11 cellular contexts compared by ENCODE assay signal in genomic region chr18:49628993-49629795, GRCh38.
A peak's percentile ranks its signal among the peaks of the same experiment; 100 is the strongest.
DNase-seq lines count a peak whose midpoint lies in the region; ATAC-seq, FAIRE-seq and TF ChIP-seq lines count a peak whose summit lies in the region.
"Had no signal": no experiment of that assay in that cellular context is flagged by ENCODE, and none has a peak within 500 bp of the region (broad histone marks: within the 10 kb centered on the region; RNA-seq: fewer than 3 reads in every experiment).

No MANE protein-coding gene starts in this region.

- no peaks in the 10 kb centered on the region for H3K36me3 ChIP-seq in HepG2 (replicated peaks in 1 of 2; ENCODE audit: control insufficient read depth in 1 of 2, insufficient read depth in 2 of 2, low read length in 2 of 2)
- H3K36me3 ChIP-seq in thyroid gland, result no peaks in the 10 kb centered on the region

- FAIRE-seq in HepG2 (lab: Jason Lieb, UNC), result no peak
- FAIRE-seq: A204.1 had no signal

- intact Hi-C loops in HepG2 (cut with micrococcal nuclease; ENCODE audit: unreplicated experiment) (no loop called here), thyroid gland (cut with DNase I) (loop anchor here (10.0 kb wide), 1 partner anchor 76 kb away; no protein-coding TSS in a partner anchor)

- no peak for TF ChIP-seq EP300 in HepG2 (IDR thresholded peaks at IDR 0.05; ENCODE audit: low read depth in 2 of 2, low read length in 2 of 2)
- no peak for TF ChIP-seq EP300 in HepG2 (CRISPR knock-in tag; IDR thresholded peaks at IDR 0.05; ENCODE audit: borderline replicate concordance)

- no peaks in the 10 kb centered on the region for H4K20me1 ChIP-seq in HepG2 (ENCODE audit: insufficient read depth, low read length)

- DNase-seq in DMS 273 (lab: John Stamatoyannopoulos, UW; ENCODE audit: unreplicated experiment) (peak; percentile 81), DMS 273 treated with DMSO at 0.1 percent for 48 hours (lab: John Stamatoyannopoulos, UW) (no peak), caudate nucleus (lab: John Stamatoyannopoulos, UW) (peak in 35 of 61 donors; percentile 7 to 73 (median 22)), HepG2 (ENCODE audit: low spot score) (peak; percentile 28), thyroid gland (peak; percentile 98), SKM-1 (lab: John Stamatoyannopoulos, UW; ENCODE audit: unreplicated experiment) (no peak)
- DNase-seq in activated CD4-positive, alpha-beta T cell treated with anti-CD3 and anti-CD28 coated beads, Interleukin-2, amount 50 U/mL, for 1 hour, result no peak
- DNase-seq: activated naive CD8-positive, alpha-beta T cell treated with anti-CD3 and anti-CD28 coated beads, Interleukin-2, amount 10 ng/mL, durations not matched to agents 7 days and 5 days; NCI-H2081 had no signal

- TF ChIP-seq POLR2A in HepG2 (IDR thresholded peaks at IDR 0.05; ENCODE audit: insufficient read depth in 1 of 2, low read depth in 2 of 2, low read length in 2 of 2), result no peak
- no peak for TF ChIP-seq POLR2A in thyroid gland (IDR thresholded peaks at IDR 0.05)

- no peak overlapping the region for H3K4me3 ChIP-seq in HepG2 (replicated peaks in 1 of 3; ENCODE audit: insufficient read depth in 1 of 3, low read depth in 2 of 3, low read length in 3 of 3)
- no peak overlapping the region for H3K4me3 ChIP-seq in thyroid gland (replicated peaks in 1 of 3)

- POLR2A ChIA-PET in HepG2 (lab: Yijun Ruan, JAX), result interaction anchor here (0.6 to 1.8 kb wide), 3 partner anchors 9 to 131 kb away, joined by 3 to 7 read pairs (median 3); no protein-coding TSS in a partner anchor

- H3K27ac ChIP-seq in caudate nucleus (ENCODE audit: low read depth, low read length), result no peak overlapping the region
- H3K27ac ChIP-seq in HepG2 (ENCODE audit: extremely low read length, insufficient read depth, low read length), result no peak overlapping the region
- H3K27ac ChIP-seq in thyroid gland, result peak overlapping the region; percentile 77 to 88 (median 82)

- no peaks in the 10 kb centered on the region for H3K27me3 ChIP-seq in HepG2 (ENCODE audit: control insufficient read depth in 1 of 2, insufficient read depth in 2 of 2, low read length in 2 of 2)
- no peaks in the 10 kb centered on the region for H3K27me3 ChIP-seq in thyroid gland

- 73% methylated on average over 8 of the region's 15 CpGs for WGBS in HepG2 (ENCODE audit: low lambda C conversion rate)
- WGBS in thyroid gland, 2 donors, result 26 to 33% methylated on average over 14 to 15 of the region's 15 CpGs

- H3K9me3 ChIP-seq in HepG2 (ENCODE audit: low read length) (no peaks in the 10 kb centered on the region), thyroid gland (no peaks in the 10 kb centered on the region)

- no peak overlapping the region for H2AFZ ChIP-seq in HepG2 (ENCODE audit: low read length)

- H3K4me1 ChIP-seq in HepG2 (ENCODE audit: insufficient read depth, low read length), result peaks cover 66% of the 10 kb centered on the region
- peaks cover 65 to 87% of the 10 kb centered on the region in 2 donors for H3K4me1 ChIP-seq in thyroid gland

- in situ Hi-C loops in HepG2 (cut with HindIII; ENCODE audit: extremely low pct_ligation_motif_present, low pct_unique_long_range_greater_than_20kb), result no loop called here

- H3K9ac ChIP-seq in HepG2 (ENCODE audit: insufficient read depth, low read depth, low read length), result no peak overlapping the region

- H3K4me2 ChIP-seq in HepG2 (ENCODE audit: low read depth, low read length), result peak overlapping the region; percentile 2; the same call in 1 of the 2 replicates

- BruUV-seq in HepG2 (replicated peaks; lab: Mats Ljungman, UMichigan), result no TSS peak

- CTCF ChIA-PET in HepG2 (lab: Yijun Ruan, JAX; ENCODE audit: low intra/inter-chr PET ratio, low total read pairs), result no interaction called here

- no peaks in the 10 kb centered on the region for H3K79me2 ChIP-seq in HepG2 (ENCODE audit: insufficient read depth, low read length)

- TF ChIP-seq RAD21 in HepG2 (CRISPR knock-in tag; IDR thresholded peaks at IDR 0.05), result no peak

- ATAC-seq in HepG2 (peak; percentile 17; the same call in 2 of the 3 replicates), GM21515 (IDR thresholded peaks at IDR 0.05; ENCODE audit: unreplicated experiment) (no peak)

- TF ChIP-seq CTCF in HepG2 (CRISPR knock-in tag; IDR thresholded peaks at IDR 0.05) (peak; percentile 38; the same call in 1 of the 2 replicates), thyroid gland (IDR thresholded peaks at IDR 0.05) (peak in 4 of 6 experiments; percentile 42 to 60 (median 52))

TF ChIP-seq in HepG2, 621 proteins besides CTCF, POLR2A, EP300 and RAD21 (continues in another document):
- TF ChIP-seq POGK (CRISPR knock-in tag; conservative IDR thresholded peaks at IDR 0.05) (no peak), SOX5 (CRISPR knock-in tag; IDR thresholded peaks at IDR 0.05; ENCODE audit: borderline replicate concordance) (no peak), ZNF263 (CRISPR knock-in tag; IDR thresholded peaks at IDR 0.05) (0 out of 2 replicates have a peak, but pooled peaks have one; percentile 18), ARID3A (IDR thresholded peaks at IDR 0.05; ENCODE audit: low read depth, low read length) (0 out of 2 replicates have a peak, but pooled peaks have one; percentile 37), ZFP91 (CRISPR knock-in tag; IDR thresholded peaks at IDR 0.05; ENCODE audit: borderline replicate concordance) (peak; percentile 20; the same call in 1 of the 2 replicates), ZSCAN20 (CRISPR knock-in tag; IDR thresholded peaks at IDR 0.05; ENCODE audit: borderline replicate concordance) (no peak), NONO (IDR thresholded peaks at IDR 0.05) (no peak), NONO (CRISPR knock-in tag; conservative IDR thresholded peaks at IDR 0.05) (0 out of 2 replicates have a peak, but pooled peaks have one; percentile 18), ZBTB14 (CRISPR knock-in tag; IDR thresholded peaks at IDR 0.05) (no peak), HNF4A (CRISPR knock-in tag; IDR thresholded peaks at IDR 0.05) (peak; percentile 75; the same call in 1 of the 2 replicates), ZNF230 (CRISPR knock-in tag; IDR thresholded peaks at IDR 0.05) (no peak), PHF8 (CRISPR knock-in tag; IDR thresholded peaks at IDR 0.05) (no peak), ZNF251 (CRISPR knock-in tag; IDR thresholded peaks at IDR 0.05) (no peak), TOPORS (CRISPR knock-in tag; IDR thresholded peaks at IDR 0.05) (no peak), ZNF768 (CRISPR knock-in tag; IDR thresholded peaks at IDR 0.05) (no peak)

Comparison
In these comparisons a context has a peak if more than half of its experiments do, and no peak if none do; other contexts are left out.
1. DNase-seq: peak in DMS 273 (single experiment), caudate nucleus (35 of 61), HepG2 (single experiment) and thyroid gland (2 of 2); none in DMS 273 treated with DMSO at 0.1 percent for 48 hours (single experiment), activated CD4-positive, alpha-beta T cell treated with anti-CD3 and anti-CD28 coated beads, Interleukin-2, amount 50 U/mL, for 1 hour (single experiment) and SKM-1 (single experiment).
2. H3K27ac ChIP-seq: peak in thyroid gland (3 of 3); none in caudate nucleus (single experiment) and HepG2 (single experiment).